In the genomic region with DNA sequence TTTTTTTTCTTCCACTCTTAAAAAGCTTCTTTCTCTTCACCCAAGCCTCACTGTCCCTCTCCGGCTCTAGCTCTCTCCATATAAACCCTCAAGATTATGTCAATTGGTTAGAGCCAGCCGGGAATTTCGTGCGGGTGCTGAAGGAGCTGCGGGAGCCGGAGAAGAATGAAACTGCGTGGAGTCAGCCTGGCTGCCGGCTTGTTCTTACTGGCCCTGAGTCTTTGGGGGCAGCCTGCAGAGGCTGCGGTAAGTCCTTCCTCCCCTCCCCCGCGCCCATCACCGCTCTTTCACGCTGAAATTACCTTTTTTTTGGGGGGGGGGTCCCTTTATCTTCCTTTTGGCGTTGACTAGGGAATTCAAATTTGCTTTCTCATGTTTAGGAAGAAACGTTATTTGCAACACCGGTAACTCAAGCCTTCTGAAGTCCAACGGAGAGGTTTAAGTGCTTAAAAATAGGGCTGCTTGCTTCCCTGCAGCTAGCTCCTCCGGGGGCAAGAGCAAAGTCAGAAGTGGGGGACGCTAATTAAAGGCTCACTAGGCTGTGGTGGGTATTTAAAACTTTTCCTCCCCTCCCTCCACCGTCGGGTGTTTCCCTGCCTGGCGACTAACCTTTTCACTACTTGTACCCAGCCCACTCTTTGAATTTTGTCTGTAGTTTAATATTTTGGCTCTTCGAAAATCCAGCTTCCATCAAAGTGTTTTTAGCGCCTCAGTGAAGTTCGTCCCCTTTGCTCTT, we compare ENCODE assay signal across 8 cellular contexts. TPM values are rescaled to one million over a fixed set of nuclear protein-coding genes. Genes with fewer than 3 reads are reported as not detected.
A peak's percentile ranks its signal among the peaks of the same experiment; 100 is the strongest.
DNase-seq lines count a peak whose midpoint lies in the region; ATAC-seq and TF ChIP-seq lines count a peak whose summit lies in the region.
"Had no signal": no experiment of that assay in that cellular context is flagged by ENCODE, and none has a peak within 500 bp of the region (broad histone marks: within the 10 kb centered on the region; RNA-seq: fewer than 3 reads in every experiment).

No MANE protein-coding gene starts in this region.

- H3K27ac ChIP-seq in right atrium auricular region = peak overlapping the region; percentile 64 to 73
- peak overlapping the region; percentile 58 for H3K27ac ChIP-seq in skeletal muscle tissue (ENCODE audit: low read depth, low read length)

- no peak for TF ChIP-seq CTCF in WI38 (IDR thresholded peaks at IDR 0.05; ENCODE audit: low read depth, low read length)
- no peak for TF ChIP-seq CTCF in right atrium auricular region (IDR thresholded peaks at IDR 0.05)
- no peak for TF ChIP-seq CTCF in GM20000 (IDR thresholded peaks at IDR 0.05; ENCODE audit: extremely low read depth, missing control alignments)

- H3K9ac ChIP-seq in skeletal muscle tissue (ENCODE audit: low read depth in 1 of 3, low read length in 3 of 3) = peak overlapping the region; percentile 66 to 85 (median 76)

- DNase-seq in HCEC 1CT (peak; percentile 15), right atrium auricular region (ENCODE audit: low spot score) (no peak), GM20000 (ENCODE audit: low spot score) (no peak), cerebellar nuclear complex (lab: John Stamatoyannopoulos, UW) (no peak)

- peaks cover 0 to 4% of the 10 kb centered on the region in 2 donors for H3K9me3 ChIP-seq in right atrium auricular region
- no peaks in the 10 kb centered on the region for H3K9me3 ChIP-seq in skeletal muscle tissue (ENCODE audit: control insufficient read depth in 3 of 3, low read length in 3 of 3)

- H3K36me3 ChIP-seq in right atrium auricular region (no peaks in the 10 kb centered on the region), skeletal muscle tissue (ENCODE audit: control insufficient read depth in 3 of 3, insufficient read depth in 3 of 3, low read length in 3 of 3) (no peaks in the 10 kb centered on the region)

- H3K4me3 ChIP-seq in WI38 (ENCODE audit: low read depth, low read length) (peak overlapping the region; percentile 76), right atrium auricular region (peak overlapping the region; percentile 42 to 51), skeletal muscle tissue (ENCODE audit: low read length in 3 of 3) (peak overlapping the region; percentile 64 to 74 (median 73))

- H3K27me3 ChIP-seq in right atrium auricular region (no peaks in the 10 kb centered on the region), skeletal muscle tissue (ENCODE audit: control insufficient read depth in 3 of 3, insufficient read depth in 3 of 3, low read length in 3 of 3) (peaks cover 0 to 8% (median 0%) of the 10 kb centered on the region in 3 donors)

- no peaks in the 10 kb centered on the region for H3K4me1 ChIP-seq in right atrium auricular region
- peaks cover 2 to 4% (median 4%) of the 10 kb centered on the region in 3 donors for H3K4me1 ChIP-seq in skeletal muscle tissue (ENCODE audit: control insufficient read depth in 3 of 3, insufficient read depth in 3 of 3, low read length in 3 of 3)

- ATAC-seq in GM18868 (IDR thresholded peaks at IDR 0.05; ENCODE audit: unreplicated experiment) = no peak

RNA-seq across cellular contexts. Expression of a gene that starts 0.5 kb away (rescaled TPM):
- total RNA-seq in right atrium auricular region = 10 to 100 TPM in 1 of 2 donors, 1 to 10 TPM in 1; 6.5 to 35.5 TPM
- total RNA-seq in skeletal muscle tissue = 17.2 TPM
- total RNA-seq: T-helper 1 cell treated with Interleukin-12 subunit alpha and Interleukin-12 subunit beta and Interleukin-4 antibody, amounts not matched to agents 30 ng/mL and 1 ng/mL, for 36 hours had no signal

RNA-seq across cellular contexts. Expression of a gene that starts 1.9 kb away (rescaled TPM):
- total RNA-seq in right atrium auricular region = 10 to 100 TPM in 1 of 2 donors, 1 to 10 TPM in 1; 4.6 to 17.7 TPM
- total RNA-seq in skeletal muscle tissue = 1.0 TPM
- total RNA-seq: T-helper 1 cell treated with Interleukin-12 subunit alpha and Interleukin-12 subunit beta and Interleukin-4 antibody, amounts not matched to agents 30 ng/mL and 1 ng/mL, for 36 hours had no signal
